In the genomic region with DNA sequence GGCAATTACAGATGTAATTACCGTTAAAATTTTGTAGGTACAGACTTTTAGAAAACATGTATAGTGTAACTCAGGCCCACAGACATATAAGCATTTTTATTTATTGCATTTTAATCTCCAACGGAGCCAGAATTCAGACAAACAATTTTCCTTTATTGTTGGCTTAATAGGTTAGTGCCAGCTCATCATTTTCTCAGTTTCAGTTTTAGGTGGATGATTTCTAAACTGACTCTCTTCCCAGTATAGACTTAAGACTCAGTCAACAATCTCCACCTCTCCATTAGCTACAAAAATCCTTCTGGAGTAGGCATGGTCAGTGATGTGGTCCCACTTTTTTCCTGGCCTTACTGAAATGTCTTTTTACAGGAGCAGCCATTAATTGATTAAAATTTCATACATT, we compare ENCODE assay signal across 18 cellular contexts.
A peak's percentile ranks its signal among the peaks of the same experiment; 100 is the strongest.
DNase-seq lines count a peak whose midpoint lies in the region; ATAC-seq, FAIRE-seq and TF ChIP-seq lines count a peak whose summit lies in the region.
"Had no signal": no experiment of that assay in that cellular context is flagged by ENCODE, and none has a peak within 500 bp of the region (broad histone marks: within the 10 kb centered on the region; RNA-seq: fewer than 3 reads in every experiment).

No MANE protein-coding gene starts in this region.

- H3K27me3 Mint-ChIP-seq in GM23338 (ENCODE audit: insufficient read depth, low read depth, poor library complexity), result no peaks in the 10 kb centered on the region
- H3K27me3 Mint-ChIP-seq: CD4-positive, alpha-beta T cell; IgD-negative memory B cell had no signal

- H3K4me3 ChIP-seq in A549 (no peak overlapping the region), GM23338 (no peak overlapping the region), K562 (no peak overlapping the region)

- FAIRE-seq in A549 (lab: Jason Lieb, UNC), result no peak
- no peak for FAIRE-seq in K562 (lab: Jason Lieb, UNC)
- FAIRE-seq: D721Med, G401.6, GM12891, GM19239, H54 had no signal

- ATAC-seq in A549 (no peak), GM23338 (no peak), K562 (no peak)

- TF ChIP-seq EP300 in A549 (IDR thresholded peaks at IDR 0.05) (no peak), K562 (IDR thresholded peaks at IDR 0.05; ENCODE audit: low read length) (no peak)

- H3F3A ChIP-seq in GM23338 (replicated peaks; ENCODE audit: low read depth), result no peaks in the 10 kb centered on the region

- no peak overlapping the region for H3K4me2 ChIP-seq in A549
- H3K4me2 ChIP-seq in GM23338, result no peak overlapping the region
- no peak overlapping the region for H3K4me2 ChIP-seq in K562 (ENCODE audit: insufficient read depth, low read length)

- peaks cover 3% of the 10 kb centered on the region; the same call in 2 of the 3 replicates for H3K9me3 Mint-ChIP-seq in GM23338

- H3K9me3 ChIP-seq in A549, result no peaks in the 10 kb centered on the region
- no peaks in the 10 kb centered on the region for H3K9me3 ChIP-seq in K562 (replicated peaks; ENCODE audit: control insufficient read depth, insufficient read depth, low read depth, low read length)
- H3K9me3 ChIP-seq: Caco-2 had no signal

- peaks cover 3% of the 10 kb centered on the region; the same call in 1 of the 3 replicates for H3K36me3 Mint-ChIP-seq in GM23338 (ENCODE audit: low read depth)
- H3K36me3 Mint-ChIP-seq: IgD-negative memory B cell had no signal

- in situ Hi-C loops in K562 (cut with MboI), result no loop called here

- H3K27ac ChIP-seq in A549 (no peak overlapping the region), GM23338 (ENCODE audit: low read depth) (no peak overlapping the region), K562 (ENCODE audit: extremely low read depth, low read depth, low read length) (no peak overlapping the region)
- H3K27ac ChIP-seq: C4-2B, HL-60 had no signal

- BruUV-seq in K562 (replicated peaks; lab: Mats Ljungman, UMichigan), result no TSS peak

- 24% methylated on average over 2 of the region's 2 CpGs for WGBS in A549 (ENCODE audit: missing lambda C conversion rate)
- WGBS in K562 (ENCODE audit: insufficient coverage, low coverage, missing lambda C conversion rate), result 0% methylated on average over 2 of the region's 2 CpGs

- no peak overlapping the region for H3K27ac Mint-ChIP-seq in GM23338
- H3K27ac Mint-ChIP-seq: CD4-positive, alpha-beta T cell; IgD-negative memory B cell had no signal

- POLR2A ChIA-PET in A549 (lab: Yijun Ruan, JAX) (no interaction called here), K562 (lab: Yijun Ruan, JAX) (no interaction called here)

- CTCF ChIA-PET in A549 (lab: Yijun Ruan, JAX), result no interaction called here
- CTCF ChIA-PET in K562 (lab: Yijun Ruan, JAX; ENCODE audit: low intra/inter-chr PET ratio), result no interaction called here

- no peaks in the 10 kb centered on the region for H3K27me3 ChIP-seq in GM23338 (ENCODE audit: insufficient read depth)
- no peaks in the 10 kb centered on the region for H3K27me3 ChIP-seq in K562 (ENCODE audit: control insufficient read depth in 2 of 2, insufficient read depth in 2 of 2, low read length in 2 of 2)

- H3K9ac ChIP-seq in K562 (ENCODE audit: insufficient read depth in 1 of 2, low read depth in 2 of 2, low read length in 2 of 2), result no peak overlapping the region

- H3K36me3 ChIP-seq in GM23338 (ENCODE audit: insufficient read depth), result 0 out of 2 replicates have a peak, but pooled peaks cover 4% of the 10 kb centered on the region
- H3K36me3 ChIP-seq in K562 (ENCODE audit: control insufficient read depth, insufficient read depth, low read length), result no peaks in the 10 kb centered on the region

- H2AFZ ChIP-seq in GM23338 (0 out of 2 replicates have a peak overlapping the region, but pooled peaks have one; percentile 28), K562 (ENCODE audit: low read depth, low read length) (no peak overlapping the region)

- no peak overlapping the region for H3K4me3 Mint-ChIP-seq in GM23338
- H3K4me3 Mint-ChIP-seq: CD4-positive, alpha-beta T cell; IgD-negative memory B cell had no signal

- H3K79me2 ChIP-seq in GM23338 (replicated peaks; ENCODE audit: insufficient read depth) (no peaks in the 10 kb centered on the region), K562 (ENCODE audit: control insufficient read depth, insufficient read depth, low read length) (no peaks in the 10 kb centered on the region)

- DNase-seq in A549 (ENCODE audit: low read depth in 1 of 2, low spot score in 1 of 2), result no peak
- DNase-seq in GM23338 (ENCODE audit: low spot score), result no peak
- DNase-seq in NCI-H1105 (lab: John Stamatoyannopoulos, UW), result peak; percentile 41
- DNase-seq in K562 (ENCODE audit: extremely low read depth in 1 of 4, low spot score in 3 of 4), result no peak
- DNase-seq in cerebellar cortex (ENCODE audit: low spot score), result no peak
- no peak for DNase-seq in AML-193 (lab: John Stamatoyannopoulos, UW)
- DNase-seq: ACHN; Caco-2; CD4-positive, alpha-beta T cell; HCEC 1CT had no signal

- no peaks in the 10 kb centered on the region for H3K9me1 ChIP-seq in K562 (ENCODE audit: control insufficient read depth, insufficient read depth, low read length)

- H3K4me1 Mint-ChIP-seq in GM23338, result no peaks in the 10 kb centered on the region
- H3K4me1 Mint-ChIP-seq: IgD-negative memory B cell had no signal

- H3K4me1 ChIP-seq in A549, result no peaks in the 10 kb centered on the region
- H3K4me1 ChIP-seq in GM23338 (ENCODE audit: insufficient read depth), result no peaks in the 10 kb centered on the region; the same call in 1 of the 2 replicates
- H3K4me1 ChIP-seq in K562 (replicated peaks in 1 of 2; ENCODE audit: control insufficient read depth in 2 of 2, insufficient read depth in 2 of 2, low read length in 2 of 2), result no peaks in the 10 kb centered on the region
- H3K4me1 ChIP-seq: Caco-2 had no signal

- H3K9me2 ChIP-seq in GM23338 (ENCODE audit: insufficient read depth), result no peaks in the 10 kb centered on the region

- intact Hi-C loops in K562 (cut with micrococcal nuclease), result no loop called here

- TF ChIP-seq CTCF in A549 (IDR thresholded peaks at IDR 0.05), result no peak
- no peak for TF ChIP-seq CTCF in GM23338 (conservative IDR thresholded peaks at IDR 0.05; ENCODE audit: low read depth in 2 of 2)
- TF ChIP-seq CTCF in K562 (IDR thresholded peaks at IDR 0.05 in 2 of 3, conservative IDR thresholded peaks at IDR 0.05 in 1 of 3; ENCODE audit: insufficient read depth in 2 of 3, low read depth in 1 of 3, low read length in 3 of 3), result no peak

- TF ChIP-seq RAD21 in A549 (conservative IDR thresholded peaks at IDR 0.05 in 1 of 2, IDR thresholded peaks at IDR 0.05 in 1 of 2) (no peak), K562 (CRISPR knock-in tag; conservative IDR thresholded peaks at IDR 0.05 in 1 of 2, IDR thresholded peaks at IDR 0.05 in 1 of 2) (no peak)

- H4K20me1 ChIP-seq in GM23338 (replicated peaks; ENCODE audit: insufficient read depth) (no peaks in the 10 kb centered on the region), K562 (replicated peaks; ENCODE audit: control insufficient read depth, insufficient read depth, low read length) (no peaks in the 10 kb centered on the region)

- TF ChIP-seq POLR2A in A549 (IDR thresholded peaks at IDR 0.05; ENCODE audit: low read length) (no peak), K562 (conservative IDR thresholded peaks at IDR 0.05) (no peak)

TF ChIP-seq in A549, 52 proteins besides CTCF, POLR2A, EP300 and RAD21:
- no peak for TF ChIP-seq CBX2 (IDR thresholded peaks at IDR 0.05; ENCODE audit: borderline replicate concordance, low read depth)
- peak; percentile 32 for TF ChIP-seq MAFK (IDR thresholded peaks at IDR 0.05; ENCODE audit: partially characterized antibody)

TF ChIP-seq in GM23338, 12 proteins besides CTCF, POLR2A, EP300 and RAD21:
- TF ChIP-seq NANOG (IDR thresholded peaks at IDR 0.05; ENCODE audit: borderline replicate concordance) (no peak), ZNF331 (CRISPR knock-in tag; IDR thresholded peaks at IDR 0.05; ENCODE audit: low read depth) (no peak)

TF ChIP-seq in K562, 482 proteins besides CTCF, POLR2A, EP300 and RAD21:
- TF ChIP-seq SOX6 (IDR thresholded peaks at IDR 0.05) (no peak), EGR1 (conservative IDR thresholded peaks at IDR 0.05) (no peak), MAFG (tag; conservative IDR thresholded peaks at IDR 0.05) (peak; percentile 39), ETV1 (tag; conservative IDR thresholded peaks at IDR 0.05; ENCODE audit: low read depth) (no peak), ZNF316 (IDR thresholded peaks at IDR 0.05) (0 out of 2 replicates have a peak, but pooled peaks have one; percentile 15)

Comparison
In these comparisons a context has a peak if more than half of its experiments do, and no peak if none do; other contexts are left out.
1. Of the 35 proteins assayed by ChIP-seq in both K562 and A549: peak only in K562: none; only in A549: MAFK; in both: none; in neither: 34.